ENCODE assay signal across 8 cellular contexts in genomic region chr4:1171306-1172227, GRCh38. TPM values are rescaled to one million over a fixed set of nuclear protein-coding genes. Genes with fewer than 3 reads are reported as not detected.
DNase-seq lines count a peak whose midpoint lies in the region; ATAC-seq and TF ChIP-seq lines count a peak whose summit lies in the region.

No MANE protein-coding gene starts in this region.

- no peaks in the 10 kb centered on the region; the same call in 1 of the 2 replicates for H3F3A ChIP-seq in PC-9 (ENCODE audit: insufficient read depth, low read depth)

- peak; percentile 38 to 69 (median 61) for DNase-seq in CD4-positive, CD25-positive, alpha-beta regulatory T cell
- DNase-seq in activated CD4-positive, alpha-beta T cell treated with anti-CD3 and anti-CD28 coated beads for 36 hours, result peak; percentile 76
- DNase-seq in effector memory CD4-positive, alpha-beta T cell, result peak; percentile 31 to 42 (median 33)
- peak; percentile 45 to 74 (median 60) for DNase-seq in naive thymus-derived CD8-positive, alpha-beta T cell
- DNase-seq in transverse colon, result peak; percentile 50
- no peak for DNase-seq in PC-9
- no peak for DNase-seq in NCI-H187 treated with DMSO at 0.1 percent for 48 hours (lab: John Stamatoyannopoulos, UW)

- in situ Hi-C loops in transverse colon (cut with MboI; ENCODE audit: low pct_ligation_motif_present in 1 of 4, low pct_unique_long_range_greater_than_20kb in 1 of 4, low sequenced_read_pairs in 3 of 4), result loop anchor here in 2 of 4 donors (25.0 kb wide), 1 partner anchor 91 kb away; no protein-coding TSS in a partner anchor

- no peaks in the 10 kb centered on the region for H3K27me3 ChIP-seq in CD4-positive, CD25-positive, alpha-beta regulatory T cell (ENCODE audit: control insufficient read depth, insufficient read depth, low read length)
- peaks cover 31% of the 10 kb centered on the region for H3K27me3 ChIP-seq in effector memory CD4-positive, alpha-beta T cell (replicated peaks; ENCODE audit: control insufficient read depth, insufficient read depth, low read length, poor library complexity, severe bottlenecking)
- H3K27me3 ChIP-seq in transverse colon (peaks cover 50% of the 10 kb centered on the region), PC-9 (ENCODE audit: insufficient read depth, low read depth) (peaks cover 3% of the 10 kb centered on the region; the same call in 1 of the 2 replicates)

- 5% methylated on average over 40 of the region's 89 CpGs; no CpG with 5 or more reads in 1 of the 2 donors for WGBS in transverse colon (ENCODE audit: low coverage in 1 of 2), 2 donors

- H3K4me1 Mint-ChIP-seq in CD4-positive, CD25-positive, alpha-beta regulatory T cell, result peaks cover 3 to 33% (median 10%) of the 10 kb centered on the region in 4 donors
- H3K4me1 Mint-ChIP-seq in activated CD4-positive, alpha-beta T cell treated with anti-CD3 and anti-CD28 coated beads for 36 hours, result peaks cover 13% of the 10 kb centered on the region
- H3K4me1 Mint-ChIP-seq in naive thymus-derived CD8-positive, alpha-beta T cell, result peaks cover 16 to 40% (median 33%) of the 10 kb centered on the region in 4 donors

- H3K36me3 ChIP-seq in CD4-positive, CD25-positive, alpha-beta regulatory T cell (ENCODE audit: control insufficient read depth, insufficient read depth, low read length), result no peaks in the 10 kb centered on the region
- no peaks in the 10 kb centered on the region for H3K36me3 ChIP-seq in effector memory CD4-positive, alpha-beta T cell (ENCODE audit: control insufficient read depth, insufficient read depth, low read length)
- H3K36me3 ChIP-seq in transverse colon, result no peaks in the 10 kb centered on the region
- H3K36me3 ChIP-seq in PC-9 (ENCODE audit: low read depth), result no peaks in the 10 kb centered on the region

- no peak for TF ChIP-seq CTCF in transverse colon (IDR thresholded peaks at IDR 0.05)
- no peak for TF ChIP-seq CTCF in PC-9 (conservative IDR thresholded peaks at IDR 0.05)

- TF ChIP-seq EP300 in transverse colon (IDR thresholded peaks at IDR 0.05; ENCODE audit: low read depth), result no peak

- intact Hi-C loops in activated CD4-positive, alpha-beta T cell treated with anti-CD3 and anti-CD28 coated beads for 36 hours (cut with DNase I, micrococcal nuclease), result no loop called here
- intact Hi-C loops in transverse colon (cut with DNase I; ENCODE audit: low total_unique reads) (no loop called here), PC-9 (cut with micrococcal nuclease; ENCODE audit: unreplicated experiment) (no loop called here)

- H3K9me3 Mint-ChIP-seq in CD4-positive, CD25-positive, alpha-beta regulatory T cell, result peaks cover 0 to 2% (median 0%) of the 10 kb centered on the region in 7 donors
- H3K9me3 Mint-ChIP-seq in activated CD4-positive, alpha-beta T cell treated with anti-CD3 and anti-CD28 coated beads for 36 hours (ENCODE audit: low read depth), result no peaks in the 10 kb centered on the region
- H3K9me3 Mint-ChIP-seq in naive thymus-derived CD8-positive, alpha-beta T cell, result no peaks in the 10 kb centered on the region

- TF ChIP-seq POLR2A in transverse colon (IDR thresholded peaks at IDR 0.05), result no peak

- H3K9me2 ChIP-seq in PC-9 (ENCODE audit: insufficient read depth), result no peaks in the 10 kb centered on the region

- H3K79me2 ChIP-seq in PC-9 (ENCODE audit: low read depth), result no peaks in the 10 kb centered on the region

- H2AFZ ChIP-seq in PC-9, result no peak overlapping the region

- CTCF ChIA-PET in activated CD4-positive, alpha-beta T cell treated with anti-CD3 and anti-CD28 coated beads for 36 hours (lab: Charles Lee), result interaction anchor here (0.5 to 0.9 kb wide), 2 partner anchors 13 to 110 kb away, joined by 3 to 4 read pairs; no protein-coding TSS in a partner anchor
- CTCF ChIA-PET in PC-9 (lab: Charles Lee), result interaction anchor here (0.5 to 0.6 kb wide), 2 partner anchors 12 to 20 kb away, joined by 3 to 11 read pairs; no protein-coding TSS in a partner anchor

- no peaks in the 10 kb centered on the region for H3K36me3 Mint-ChIP-seq in CD4-positive, CD25-positive, alpha-beta regulatory T cell
- H3K36me3 Mint-ChIP-seq in activated CD4-positive, alpha-beta T cell treated with anti-CD3 and anti-CD28 coated beads for 36 hours (ENCODE audit: low read depth), result no peaks in the 10 kb centered on the region
- peaks cover 0 to 4% (median 0%) of the 10 kb centered on the region in 3 donors for H3K36me3 Mint-ChIP-seq in naive thymus-derived CD8-positive, alpha-beta T cell

- no peak overlapping the region for H3K4me2 ChIP-seq in PC-9

- peaks cover 31% of the 10 kb centered on the region for H3K4me1 ChIP-seq in CD4-positive, CD25-positive, alpha-beta regulatory T cell (ENCODE audit: control insufficient read depth, insufficient read depth, low read length, poor library complexity, severe bottlenecking)
- peaks cover 29% of the 10 kb centered on the region for H3K4me1 ChIP-seq in effector memory CD4-positive, alpha-beta T cell (ENCODE audit: control insufficient read depth, insufficient read depth, low read length, poor library complexity, severe bottlenecking)
- H3K4me1 ChIP-seq in transverse colon (peaks cover 5 to 36% (median 31%) of the 10 kb centered on the region in 4 donors), PC-9 (replicated peaks; ENCODE audit: insufficient read depth) (no peaks in the 10 kb centered on the region)

- H3K27ac ChIP-seq in CD4-positive, CD25-positive, alpha-beta regulatory T cell (ENCODE audit: insufficient read depth, low read length, poor library complexity, severe bottlenecking), result no peak overlapping the region
- H3K27ac ChIP-seq in effector memory CD4-positive, alpha-beta T cell (ENCODE audit: insufficient read depth, low read length, poor library complexity, severe bottlenecking), result no peak overlapping the region
- peak overlapping the region; percentile 75 to 88 (median 76) for H3K27ac ChIP-seq in transverse colon
- H3K27ac ChIP-seq in PC-9, result no peak overlapping the region

- no TSS peak for BruUV-seq in PC-9 (replicated peaks; lab: Mats Ljungman, UMichigan)

- peak overlapping the region in 1 of 3 donors; percentile 56 for H3K27ac Mint-ChIP-seq in CD4-positive, CD25-positive, alpha-beta regulatory T cell
- H3K27ac Mint-ChIP-seq in activated CD4-positive, alpha-beta T cell treated with anti-CD3 and anti-CD28 coated beads for 36 hours, result no peak overlapping the region
- H3K27ac Mint-ChIP-seq in naive thymus-derived CD8-positive, alpha-beta T cell, result peak overlapping the region in 8 of 10 donors; percentile 3 to 87 (median 66)

- POLR2A ChIA-PET in activated CD4-positive, alpha-beta T cell treated with anti-CD3 and anti-CD28 coated beads for 36 hours (lab: Charles Lee), result no interaction called here
- POLR2A ChIA-PET in naive thymus-derived CD8-positive, alpha-beta T cell (lab: Charles Lee), result interaction anchor here (0.6 to 2.3 kb wide), 7 partner anchors 12 to 78 kb away, joined by 3 to 9 read pairs (median 5); partner anchors contain the start of gene CTBP1
- POLR2A ChIA-PET in PC-9 (lab: Charles Lee; ENCODE audit: unreplicated experiment), result no interaction called here

- ATAC-seq in CD4-positive, CD25-positive, alpha-beta regulatory T cell (ENCODE audit: low read depth in 2 of 2), result peak; percentile 29 to 39
- peak; percentile 47 for ATAC-seq in activated CD4-positive, alpha-beta T cell treated with anti-CD3 and anti-CD28 coated beads for 36 hours
- peak; percentile 48 to 52 for ATAC-seq in naive thymus-derived CD8-positive, alpha-beta T cell
- ATAC-seq in HG03565 (IDR thresholded peaks at IDR 0.05; ENCODE audit: unreplicated experiment), result no peak

- peak overlapping the region; percentile 4 to 64 (median 58) for H3K4me3 Mint-ChIP-seq in CD4-positive, CD25-positive, alpha-beta regulatory T cell
- peak overlapping the region; percentile 52 for H3K4me3 Mint-ChIP-seq in activated CD4-positive, alpha-beta T cell treated with anti-CD3 and anti-CD28 coated beads for 36 hours
- peak overlapping the region; percentile 54 to 86 (median 77) for H3K4me3 Mint-ChIP-seq in naive thymus-derived CD8-positive, alpha-beta T cell

- no peak overlapping the region for H3K4me3 ChIP-seq in CD4-positive, CD25-positive, alpha-beta regulatory T cell (ENCODE audit: low read depth, low read length)
- H3K4me3 ChIP-seq in effector memory CD4-positive, alpha-beta T cell (ENCODE audit: insufficient read depth, low read depth, low read length, poor library complexity, severe bottlenecking), result peak overlapping the region; percentile 57
- peak overlapping the region; percentile 17 to 38 (median 28) for H3K4me3 ChIP-seq in transverse colon
- no peak overlapping the region for H3K4me3 ChIP-seq in PC-9

- no peaks in the 10 kb centered on the region for H4K20me1 ChIP-seq in PC-9 (ENCODE audit: insufficient read depth)

- peaks cover 58% of the 10 kb centered on the region for H3K27me3 Mint-ChIP-seq in CD4-positive, CD25-positive, alpha-beta regulatory T cell
- H3K27me3 Mint-ChIP-seq in activated CD4-positive, alpha-beta T cell treated with anti-CD3 and anti-CD28 coated beads for 36 hours, result peaks cover 22% of the 10 kb centered on the region
- H3K27me3 Mint-ChIP-seq in naive thymus-derived CD8-positive, alpha-beta T cell, result peaks cover 2 to 19% (median 7%) of the 10 kb centered on the region in 5 donors

- no peaks in the 10 kb centered on the region for H3K9me3 ChIP-seq in CD4-positive, CD25-positive, alpha-beta regulatory T cell (ENCODE audit: control insufficient read depth in 2 of 2, low read length in 2 of 2)
- H3K9me3 ChIP-seq in effector memory CD4-positive, alpha-beta T cell (ENCODE audit: control insufficient read depth, low read length), result no peaks in the 10 kb centered on the region
- H3K9me3 ChIP-seq in transverse colon (no peaks in the 10 kb centered on the region), PC-9 (ENCODE audit: insufficient read depth, low read depth) (no peaks in the 10 kb centered on the region)

RNA-seq across cellular contexts. Expression of gene SPON2, which starts 0.8 kb away (rescaled TPM):
- 23.9 TPM for total RNA-seq in CD4-positive, CD25-positive, alpha-beta regulatory T cell
- 1 to 10 TPM; 3.4 to 8.1 (median 6.2) TPM for polyA plus RNA-seq in CD4-positive, CD25-positive, alpha-beta regulatory T cell
- total RNA-seq in activated CD4-positive, alpha-beta T cell treated with anti-CD3 and anti-CD28 coated beads for 36 hours, result 1 to 10 TPM; 7.5 to 8.5 TPM
- 10 to 100 TPM; 16.5 to 16.6 TPM for total RNA-seq in naive thymus-derived CD8-positive, alpha-beta T cell
- polyA plus RNA-seq in naive thymus-derived CD8-positive, alpha-beta T cell, result 10 to 100 TPM in 1 of 3 donors, 1 to 10 TPM in 2; 8.5 to 45.9 (median 9.5) TPM
- total RNA-seq in transverse colon, result 100 to 1,000 TPM in 1 of 4 donors, 10 to 100 TPM in 3; 45.4 to 127 (median 53.1) TPM
- total RNA-seq in PC-9 (2021), result 2.0 and 3.4 TPM in 2 replicates

RNA-seq across cellular contexts. Expression of gene RNF212, which starts 58.2 kb away (rescaled TPM):
- 3.2 TPM for total RNA-seq in CD4-positive, CD25-positive, alpha-beta regulatory T cell
- polyA plus RNA-seq in CD4-positive, CD25-positive, alpha-beta regulatory T cell, result 1 to 10 TPM; 2.8 to 5.4 (median 3.2) TPM
- 1 to 10 TPM; 2.4 to 5.6 TPM for total RNA-seq in activated CD4-positive, alpha-beta T cell treated with anti-CD3 and anti-CD28 coated beads for 36 hours
- total RNA-seq in naive thymus-derived CD8-positive, alpha-beta T cell, result 1 to 10 TPM; 7.7 to 8.5 TPM
- 1 to 10 TPM; 3.1 to 4.4 (median 3.5) TPM for polyA plus RNA-seq in naive thymus-derived CD8-positive, alpha-beta T cell
- total RNA-seq in transverse colon, result 1 to 10 TPM in 2 of 4 donors, not detected in 2; 2.5 to 9.1 TPM
- 4.2 and 6.6 TPM in 2 replicates for total RNA-seq in PC-9 (2021)

Comparison
In these comparisons a context has a peak if more than half of its experiments do, and no peak if none do; other contexts are left out.
1. DNase-seq: peak in CD4-positive, CD25-positive, alpha-beta regulatory T cell (3 of 3), activated CD4-positive, alpha-beta T cell treated with anti-CD3 and anti-CD28 coated beads for 36 hours (single experiment), effector memory CD4-positive, alpha-beta T cell (3 of 3), naive thymus-derived CD8-positive, alpha-beta T cell (10 of 10) and transverse colon (single experiment); none in PC-9 (0 of 2) and NCI-H187 treated with DMSO at 0.1 percent for 48 hours (single experiment).
2. H3K27ac ChIP-seq: peak in transverse colon (4 of 4); none in CD4-positive, CD25-positive, alpha-beta regulatory T cell (single experiment), effector memory CD4-positive, alpha-beta T cell (single experiment) and PC-9 (single experiment).
3. H3K4me3 ChIP-seq: peak in effector memory CD4-positive, alpha-beta T cell (single experiment) and transverse colon (4 of 4); none in CD4-positive, CD25-positive, alpha-beta regulatory T cell (single experiment) and PC-9 (single experiment).
4. Peak in every context shown above with its lines, with median percentiles within 50 percentile points of each other: H3K4me3 Mint-ChIP-seq.